Comparison of ENCODE assay signal across 23 cellular contexts in genomic region chr6:35707714-35708407, GRCh38. TPM values are rescaled to one million over a fixed set of nuclear protein-coding genes. Genes with fewer than 3 reads are reported as not detected.
"Had no signal": no experiment of that assay in that cellular context is flagged by ENCODE, and none has a peak within 500 bp of the region (broad histone marks: within the 10 kb centered on the region; RNA-seq: fewer than 3 reads in every experiment).

No MANE protein-coding gene starts in this region.

- H3K4me3 Mint-ChIP-seq: immature natural killer cell; naive thymus-derived CD4-positive, alpha-beta T cell; nephron progenitor cell; stimulated activated naive B cell treated with anti-CD40 and anti-IgM and Interleukin-4, amounts not matched to agents 10 μg/mL and 1 μg/mL and 100 μg/mL, for 72 hours; stimulated activated naive CD8-positive, alpha-beta T cell treated with anti-CD3 and anti-CD28 coated beads, Interleukin-15, amount 100 ng/mL, for 72 hours had no signal

- DNase-seq: effector memory CD4-positive, alpha-beta T cell; gastrocnemius medialis; heart right ventricle; immature natural killer cell; mesendoderm; naive thymus-derived CD4-positive, alpha-beta T cell; nephron progenitor cell; psoas muscle; retina; stimulated activated CD4-positive, alpha-beta T cell treated with anti-CD3 and anti-CD28 coated beads, Interleukin-2, amount 100 ng/mL, for 24 hours; stimulated activated CD4-positive, alpha-beta T cell treated with anti-CD3 and anti-CD28 coated beads, Interleukin-4, amount 100 ng/mL, for 4 hours; stimulated activated naive B cell treated with anti-CD40 and anti-IgM and Interleukin-4, amounts not matched to agents 10 μg/mL and 1 μg/mL and 100 μg/mL, for 72 hours; stimulated activated naive CD8-positive, alpha-beta T cell treated with anti-CD3 and anti-CD28 coated beads, Interleukin-15, amount 100 ng/mL, for 72 hours; substantia nigra; trophoblast cell had no signal

- H3K9me3 Mint-ChIP-seq: immature natural killer cell had no signal

- ATAC-seq: gastrocnemius medialis; heart right ventricle; naive thymus-derived CD4-positive, alpha-beta T cell; psoas muscle; sciatic nerve; stimulated activated naive B cell treated with anti-CD40 and anti-IgM and Interleukin-4, amounts not matched to agents 10 μg/mL and 1 μg/mL and 100 μg/mL, for 72 hours; stimulated activated naive CD8-positive, alpha-beta T cell treated with anti-CD3 and anti-CD28 coated beads, Interleukin-15, amount 100 ng/mL, for 72 hours had no signal

- H3K27ac ChIP-seq: epithelial cell of prostate, esophagus muscularis mucosa, gastrocnemius medialis, heart right ventricle, psoas muscle, skin epidermis, thoracic aorta had no signal

- H3K4me3 ChIP-seq: esophagus muscularis mucosa, gastrocnemius medialis, heart right ventricle, psoas muscle, skin epidermis, thoracic aorta had no signal

- FAIRE-seq: endometrium, kidney had no signal

- H3K36me3 Mint-ChIP-seq: immature natural killer cell; stimulated activated naive B cell treated with anti-CD40 and anti-IgM and Interleukin-4, amounts not matched to agents 10 μg/mL and 1 μg/mL and 100 μg/mL, for 72 hours had no signal

- H3K4me1 ChIP-seq: esophagus muscularis mucosa, gastrocnemius medialis, psoas muscle had no signal

- H3K27ac Mint-ChIP-seq: nephron progenitor cell; stimulated activated naive B cell treated with anti-CD40 and anti-IgM and Interleukin-4, amounts not matched to agents 10 μg/mL and 1 μg/mL and 100 μg/mL, for 72 hours; stimulated activated naive CD8-positive, alpha-beta T cell treated with anti-CD3 and anti-CD28 coated beads, Interleukin-15, amount 100 ng/mL, for 72 hours had no signal

- H3K4me1 Mint-ChIP-seq: nephron progenitor cell; stimulated activated naive B cell treated with anti-CD40 and anti-IgM and Interleukin-4, amounts not matched to agents 10 μg/mL and 1 μg/mL and 100 μg/mL, for 72 hours had no signal

- H3K27me3 ChIP-seq: esophagus muscularis mucosa, gastrocnemius medialis, heart right ventricle had no signal

- H3K27me3 Mint-ChIP-seq: naive thymus-derived CD4-positive, alpha-beta T cell; stimulated activated naive B cell treated with anti-CD40 and anti-IgM and Interleukin-4, amounts not matched to agents 10 μg/mL and 1 μg/mL and 100 μg/mL, for 72 hours; stimulated activated naive CD8-positive, alpha-beta T cell treated with anti-CD3 and anti-CD28 coated beads, Interleukin-15, amount 100 ng/mL, for 72 hours had no signal

- H3K9me3 ChIP-seq: esophagus muscularis mucosa, gastrocnemius medialis, thoracic aorta had no signal

- H3K36me3 ChIP-seq: esophagus muscularis mucosa, gastrocnemius medialis, heart right ventricle, thoracic aorta had no signal

RNA-seq across cellular contexts. Expression of gene ARMC12, which starts 29.0 kb away (rescaled TPM):
- total RNA-seq: thoracic aorta, urinary bladder had no signal
